In the genomic region with DNA sequence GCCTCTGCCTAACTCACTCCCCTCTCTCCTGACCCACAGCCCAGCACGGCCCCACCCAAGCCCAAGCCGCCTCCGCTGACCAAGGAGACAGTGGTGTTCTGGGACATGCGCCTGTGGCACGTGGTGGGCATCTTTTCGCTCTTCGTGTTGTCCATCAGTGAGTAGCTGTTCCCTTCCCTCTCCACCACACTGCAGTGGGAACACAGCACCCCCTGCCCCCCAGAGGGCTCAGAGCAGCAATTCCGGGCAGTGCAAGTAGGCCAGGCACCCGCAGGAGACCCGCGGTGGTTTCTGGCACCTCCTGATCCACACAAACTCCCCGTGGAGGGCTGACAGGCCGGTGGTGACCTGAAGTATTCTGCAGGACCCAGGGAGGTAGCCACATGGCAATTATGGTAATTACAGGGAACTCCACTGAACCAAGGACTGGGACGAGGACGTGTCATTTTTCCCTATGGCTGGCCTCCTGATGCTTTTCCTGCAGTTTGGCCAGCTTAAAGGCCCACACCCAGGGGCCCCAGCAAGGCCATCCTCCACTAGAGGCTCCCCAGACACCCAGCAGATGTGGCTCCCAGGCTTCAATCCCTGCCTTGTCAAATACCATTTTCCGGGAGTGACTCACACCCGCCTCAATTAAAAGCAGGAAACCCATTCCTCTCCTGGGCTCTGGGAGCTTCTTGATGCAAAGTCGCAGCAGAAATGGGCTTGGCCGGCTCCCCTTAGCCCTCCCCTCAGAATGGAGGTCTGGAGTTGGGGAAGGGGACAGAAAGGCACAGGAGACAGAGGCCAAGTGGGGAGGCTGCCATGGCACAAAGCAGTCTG, we compare ENCODE assay signal across 1 cellular context.
TF ChIP-seq lines count a peak whose summit lies in the region.

No MANE protein-coding gene starts in this region.

TF ChIP-seq in GM23338, 12 proteins besides CTCF, POLR2A, EP300 and RAD21 (continued from another document):
- TF ChIP-seq ZNF462 (CRISPR knock-in tag; IDR thresholded peaks at IDR 0.05) = no peak
